Comparison of ENCODE assay signal across 9 cellular contexts in genomic region chr1:55071477-55071876, GRCh38. TPM values are rescaled to one million over a fixed set of nuclear protein-coding genes. Genes with fewer than 3 reads are reported as not detected.
A peak's percentile ranks its signal among the peaks of the same experiment; 100 is the strongest.
DNase-seq lines count a peak whose midpoint lies in the region; ATAC-seq and TF ChIP-seq lines count a peak whose summit lies in the region.
"Had no signal": no experiment of that assay in that cellular context is flagged by ENCODE, and none has a peak within 500 bp of the region (broad histone marks: within the 10 kb centered on the region; RNA-seq: fewer than 3 reads in every experiment).

No MANE protein-coding gene starts in this region.

- H4K20me1 ChIP-seq in KMS-11 (ENCODE audit: insufficient read depth) (no peaks in the 10 kb centered on the region), SK-N-SH (ENCODE audit: insufficient read depth) (no peaks in the 10 kb centered on the region)

- TF ChIP-seq CTCF in KMS-11 (conservative IDR thresholded peaks at IDR 0.05; ENCODE audit: low read depth, low read length) (peak; percentile 47), SK-N-SH (IDR thresholded peaks at IDR 0.05) (peak; percentile 61)

- 52% methylated on average over 8 of the region's 8 CpGs for WGBS in SK-N-SH (ENCODE audit: low lambda C conversion rate)

- POLR2A ChIA-PET in SK-N-SH (lab: Yijun Ruan, JAX), result no interaction called here

- no peaks in the 10 kb centered on the region for H3K9me3 ChIP-seq in SK-N-SH

- no peaks in the 10 kb centered on the region for H3K4me1 ChIP-seq in KMS-11 (ENCODE audit: low read depth, poor library complexity, severe bottlenecking)
- H3K4me1 ChIP-seq in SK-N-SH (ENCODE audit: control insufficient read depth in 1 of 2, insufficient read depth in 2 of 2, low read depth in 1 of 2, low read length in 1 of 2), result peaks cover 0 to 8% of the 10 kb centered on the region in 2 experiments; a peak in 1 of 4 replicates

- no peaks in the 10 kb centered on the region for H3K36me3 ChIP-seq in KMS-11 (ENCODE audit: insufficient read depth)
- H3K36me3 ChIP-seq in SK-N-SH (replicated peaks in 1 of 2; ENCODE audit: control insufficient read depth in 1 of 2, insufficient read depth in 2 of 2, low read length in 1 of 2), result peaks cover 67 to 88% of the 10 kb centered on the region in 2 experiments

- peaks cover 6% of the 10 kb centered on the region for H3F3A ChIP-seq in SK-N-SH (replicated peaks; ENCODE audit: insufficient read depth)

- H3K4me3 ChIP-seq in KMS-11 (IDR thresholded peaks at IDR 0.05; ENCODE audit: insufficient read depth, low read depth, low read length), result no peak overlapping the region
- no peak overlapping the region for H3K4me3 ChIP-seq in SK-N-SH (ENCODE audit: low read depth in 2 of 2, low read length in 1 of 2)

- peak; percentile 54 for TF ChIP-seq RAD21 in SK-N-SH (IDR thresholded peaks at IDR 0.05; ENCODE audit: low read length)

- DNase-seq in ELR (ENCODE audit: low read depth) (peak; percentile 62), SK-N-SH (peak; percentile 53), foreskin melanocyte (peak; percentile 46), superior temporal gyrus (ENCODE audit: extremely low spot score) (peak; percentile 33)
- DNase-seq: activated B cell treated with CpG ODN at 0.5 μM for 24 hours had no signal

- no peak for TF ChIP-seq EP300 in SK-N-SH (IDR thresholded peaks at IDR 0.05; ENCODE audit: borderline replicate concordance in 1 of 2, low read depth in 1 of 2, low read length in 1 of 2)

- H3K27ac ChIP-seq in KMS-11 (no peak overlapping the region), SK-N-SH (ENCODE audit: low read depth in 2 of 2, low read length in 1 of 2) (no peak overlapping the region; a peak in 1 of 4 replicates)

- no peaks in the 10 kb centered on the region for H3K79me2 ChIP-seq in KMS-11 (ENCODE audit: insufficient read depth, low read depth)
- no peaks in the 10 kb centered on the region for H3K79me2 ChIP-seq in SK-N-SH (ENCODE audit: insufficient read depth)

- H3K4me2 ChIP-seq in KMS-11 (no peak overlapping the region), SK-N-SH (no peak overlapping the region)

- H2AFZ ChIP-seq in KMS-11 (ENCODE audit: low read depth) (no peak overlapping the region), SK-N-SH (ENCODE audit: low read depth) (no peak overlapping the region)

- H3K9ac ChIP-seq in KMS-11 (no peak overlapping the region), SK-N-SH (no peak overlapping the region)

- CTCF ChIA-PET in SK-N-SH (lab: Yijun Ruan, JAX), result interaction anchor here (0.6 to 2.1 kb wide), 21 partner anchors 10 to 206 kb away, joined by 3 to 15 read pairs (median 4); no protein-coding TSS in a partner anchor

- H3K9me2 ChIP-seq in SK-N-SH, result no peaks in the 10 kb centered on the region

- H3K27me3 ChIP-seq in KMS-11 (ENCODE audit: insufficient read depth, low read depth), result no peaks in the 10 kb centered on the region
- H3K27me3 ChIP-seq in SK-N-SH (ENCODE audit: insufficient read depth), result no peaks in the 10 kb centered on the region

- ATAC-seq in HG02610 (IDR thresholded peaks at IDR 0.05; ENCODE audit: unreplicated experiment), result no peak
- no peak for ATAC-seq in GM18870 (IDR thresholded peaks at IDR 0.05; ENCODE audit: unreplicated experiment)
- ATAC-seq in GM19023 (IDR thresholded peaks at IDR 0.05; ENCODE audit: unreplicated experiment), result no peak

TF ChIP-seq in SK-N-SH, 30 proteins besides CTCF, POLR2A, EP300 and RAD21:
- TF ChIP-seq SMC3 (IDR thresholded peaks at IDR 0.05; ENCODE audit: low read depth, low read length), result peak; percentile 42
- TF ChIP-seq FOXM1 (IDR thresholded peaks at IDR 0.05; ENCODE audit: low read depth), result no peak

RNA-seq across cellular contexts. Expression of gene PCSK9, which starts 32.1 kb away (rescaled TPM):
- polyA plus RNA-seq in SK-N-SH (2012; rRNA removed), result 0.02 and 0.03 TPM in 2 replicates
- polyA plus RNA-seq in SK-N-SH (2012; cell fraction: cytosol; rRNA removed), result 0.01 TPM in 1 of 2 replicates, not detected in the other
- polyA plus RNA-seq in SK-N-SH (2012; cell fraction: nucleus; rRNA removed), result 0.05 TPM in 1 of 2 replicates, not detected in the other
